Comparison of ENCODE assay signal across 8 cellular contexts in the genomic region with DNA sequence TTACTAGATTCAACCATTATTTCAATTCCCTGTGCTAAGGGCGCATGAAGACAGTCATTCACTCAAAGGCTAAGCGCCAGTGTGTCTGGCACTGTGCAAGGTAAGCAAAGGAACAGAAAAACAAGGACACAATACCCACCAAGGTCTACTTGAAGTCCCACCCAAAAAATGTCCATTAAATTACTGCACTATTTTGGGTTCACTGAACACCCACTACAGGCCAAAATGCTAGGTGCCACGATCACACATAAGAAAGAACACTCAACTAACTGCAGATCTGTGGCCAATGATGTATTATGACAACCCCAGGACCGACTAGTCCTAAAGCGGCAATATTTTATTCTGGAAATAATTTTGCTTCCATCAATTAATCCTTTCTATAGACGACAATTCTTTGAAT. TPM values are rescaled to one million over a fixed set of nuclear protein-coding genes. Genes with fewer than 3 reads are reported as not detected.
A peak's percentile ranks its signal among the peaks of the same experiment; 100 is the strongest.
DNase-seq lines count a peak whose midpoint lies in the region; ATAC-seq and TF ChIP-seq lines count a peak whose summit lies in the region.

No MANE protein-coding gene starts in this region.

- H3K4me3 ChIP-seq in cardiac muscle cell: peak overlapping the region; percentile 74
- H3K4me3 ChIP-seq in right atrium auricular region: peak overlapping the region in 1 of 2 donors; percentile 86
- peak overlapping the region; percentile 78 to 79 for H3K4me3 ChIP-seq in tibial artery
- H3K4me3 ChIP-seq in prostate gland: peak overlapping the region in 1 of 2 donors; percentile 76

- intact Hi-C loops in activated CD8-positive, alpha-beta T cell treated with anti-CD3 and anti-CD28 coated beads for 36 hours (cut with micrococcal nuclease): loop anchor here (10.0 kb wide), 1 partner anchor 139 kb away; no protein-coding TSS in a partner anchor
- intact Hi-C loops in tibial artery (cut with DNase I; ENCODE audit: low total_unique reads): loop anchor here (10.0 kb wide), 2 partner anchors 181 to 189 kb away; no protein-coding TSS in a partner anchor
- intact Hi-C loops in prostate gland (cut with DNase I): loop anchor here (10.0 kb wide), 1 partner anchor 329 kb away; a partner anchor contains a TSS

- peak overlapping the region; percentile 93 for H3K4me3 Mint-ChIP-seq in activated CD8-positive, alpha-beta T cell treated with anti-CD3 and anti-CD28 coated beads for 36 hours
- peak overlapping the region; percentile 97 to 100 (median 99) for H3K4me3 Mint-ChIP-seq in immature natural killer cell

- POLR2A ChIA-PET in activated CD8-positive, alpha-beta T cell treated with anti-CD3 and anti-CD28 coated beads for 36 hours (lab: Charles Lee): no interaction called here

- no peaks in the 10 kb centered on the region for H3K9me3 Mint-ChIP-seq in activated CD8-positive, alpha-beta T cell treated with anti-CD3 and anti-CD28 coated beads for 36 hours
- no peaks in the 10 kb centered on the region for H3K9me3 Mint-ChIP-seq in immature natural killer cell

- H3K36me3 ChIP-seq in cardiac muscle cell: no peaks in the 10 kb centered on the region
- H3K36me3 ChIP-seq in right atrium auricular region: no peaks in the 10 kb centered on the region
- no peaks in the 10 kb centered on the region for H3K36me3 ChIP-seq in tibial artery
- H3K36me3 ChIP-seq in prostate gland: no peaks in the 10 kb centered on the region

- CTCF ChIA-PET in activated CD8-positive, alpha-beta T cell treated with anti-CD3 and anti-CD28 coated beads for 36 hours (lab: Charles Lee): no interaction called here

- H3K27ac Mint-ChIP-seq in activated CD8-positive, alpha-beta T cell treated with anti-CD3 and anti-CD28 coated beads for 36 hours: no peak overlapping the region
- peak overlapping the region in 5 of 6 donors; percentile 17 to 98 (median 82) for H3K27ac Mint-ChIP-seq in immature natural killer cell

- H3K9me3 ChIP-seq in cardiac muscle cell (ENCODE audit: low read depth) (no peaks in the 10 kb centered on the region), right atrium auricular region (peaks cover 0 to under 1% of the 10 kb centered on the region in 2 donors), tibial artery (no peaks in the 10 kb centered on the region), prostate gland (no peaks in the 10 kb centered on the region)

- no peaks in the 10 kb centered on the region for H3K36me3 Mint-ChIP-seq in activated CD8-positive, alpha-beta T cell treated with anti-CD3 and anti-CD28 coated beads for 36 hours (ENCODE audit: low read depth)
- H3K36me3 Mint-ChIP-seq in immature natural killer cell: no peaks in the 10 kb centered on the region

- TF ChIP-seq POLR2A in prostate gland (IDR thresholded peaks at IDR 0.05): no peak

- 37% methylated on average over 6 of the region's 6 CpGs for WGBS in prostate gland

- no peaks in the 10 kb centered on the region for H3K27me3 Mint-ChIP-seq in activated CD8-positive, alpha-beta T cell treated with anti-CD3 and anti-CD28 coated beads for 36 hours
- H3K27me3 Mint-ChIP-seq in immature natural killer cell (ENCODE audit: low read depth in 3 of 3): peaks cover 0 to 5% (median 3%) of the 10 kb centered on the region in 3 donors

- H3K4me1 ChIP-seq in cardiac muscle cell (ENCODE audit: low read depth): peaks cover 7% of the 10 kb centered on the region
- H3K4me1 ChIP-seq in right atrium auricular region: peaks cover 0 to 39% of the 10 kb centered on the region in 2 donors
- peaks cover 0 to 46% (median 11%) of the 10 kb centered on the region in 4 donors for H3K4me1 ChIP-seq in tibial artery
- H3K4me1 ChIP-seq in prostate gland (replicated peaks): no peaks in the 10 kb centered on the region

- H3K27ac ChIP-seq in cardiac muscle cell: peak overlapping the region; percentile 98
- no peak overlapping the region for H3K27ac ChIP-seq in right atrium auricular region
- peak overlapping the region in 1 of 2 donors; percentile 97 for H3K27ac ChIP-seq in tibial artery
- H3K27ac ChIP-seq in prostate gland: peak overlapping the region in 1 of 2 donors; percentile 95

- peaks cover 44% of the 10 kb centered on the region for H3K4me1 Mint-ChIP-seq in activated CD8-positive, alpha-beta T cell treated with anti-CD3 and anti-CD28 coated beads for 36 hours (ENCODE audit: low read depth)
- H3K4me1 Mint-ChIP-seq in immature natural killer cell: peaks cover 37 to 68% of the 10 kb centered on the region in 2 donors

- DNase-seq in cardiac muscle cell (ENCODE audit: low read depth in 1 of 2, low spot score in 1 of 2): no peak
- no peak for DNase-seq in right atrium auricular region (ENCODE audit: low spot score)
- no peak for DNase-seq in activated CD8-positive, alpha-beta T cell treated with anti-CD3 and anti-CD28 coated beads for 36 hours
- DNase-seq in immature natural killer cell: no peak
- DNase-seq in tibial artery: no peak
- no peak for DNase-seq in GM19238 (ENCODE audit: insufficient read length, low spot score)
- DNase-seq in A172 (ENCODE audit: low spot score): no peak
- DNase-seq in prostate gland (ENCODE audit: low spot score): no peak

- no peak for TF ChIP-seq CTCF in cardiac muscle cell (IDR thresholded peaks at IDR 0.05; ENCODE audit: low read depth, low read length)
- no peak for TF ChIP-seq CTCF in right atrium auricular region (IDR thresholded peaks at IDR 0.05)
- TF ChIP-seq CTCF in activated CD8-positive, alpha-beta T cell treated with anti-CD3 and anti-CD28 coated beads for 36 hours (IDR thresholded peaks at IDR 0.05): no peak
- no peak for TF ChIP-seq CTCF in tibial artery (IDR thresholded peaks at IDR 0.05)
- TF ChIP-seq CTCF in prostate gland (IDR thresholded peaks at IDR 0.05): no peak

- no peak for ATAC-seq in activated CD8-positive, alpha-beta T cell treated with anti-CD3 and anti-CD28 coated beads for 36 hours

- no peaks in the 10 kb centered on the region for H3K27me3 ChIP-seq in cardiac muscle cell
- no peaks in the 10 kb centered on the region for H3K27me3 ChIP-seq in right atrium auricular region
- H3K27me3 ChIP-seq in tibial artery: no peaks in the 10 kb centered on the region
- no peaks in the 10 kb centered on the region for H3K27me3 ChIP-seq in prostate gland (replicated peaks; ENCODE audit: insufficient read depth)

RNA-seq across cellular contexts. Expression of a gene that starts 1.8 kb away (rescaled TPM):
- 15.3 and 19.1 TPM in 2 replicates for total RNA-seq in cardiac muscle cell
- polyA plus RNA-seq in cardiac muscle cell: 16.3 and 23.6 TPM in 2 replicates
- 10 to 100 TPM; 20.7 to 21.8 TPM for total RNA-seq in right atrium auricular region
- 10 to 100 TPM; 24.2 to 27.4 TPM for total RNA-seq in activated CD8-positive, alpha-beta T cell treated with anti-CD3 and anti-CD28 coated beads for 36 hours
- polyA plus RNA-seq in immature natural killer cell: 10 to 100 TPM in 1 of 3 donors, 1 to 10 TPM in 2; 7.1 to 24.5 (median 8.3) TPM
- total RNA-seq in A172 (2014; rRNA removed; shearing (Covaris generic)): 13.6 and 21.9 TPM in 2 replicates
- 10 to 100 TPM; 40.6 to 42.0 TPM for total RNA-seq in prostate gland
